Comparison of ENCODE assay signal across 1 cellular context in the genomic region with DNA sequence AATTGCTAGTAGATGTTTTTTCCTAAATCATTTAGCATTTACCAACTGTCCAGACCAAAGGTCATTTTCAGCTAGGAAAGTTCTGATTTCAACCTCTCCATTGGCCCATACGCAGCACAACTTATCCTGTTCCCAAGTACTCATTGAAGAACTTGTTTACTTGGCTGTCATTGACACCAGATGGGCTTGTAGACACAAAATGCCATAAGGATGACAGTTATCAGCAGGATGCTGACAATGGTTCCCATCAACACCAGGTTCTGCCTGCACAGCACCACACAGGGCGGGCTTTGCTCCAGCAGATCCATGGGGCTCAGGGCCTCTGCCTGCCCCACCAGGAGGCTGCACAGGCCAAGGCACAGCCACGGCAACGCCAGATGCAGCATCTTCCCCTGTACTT.
TF ChIP-seq lines count a peak whose summit lies in the region.

No MANE protein-coding gene starts in this region.

TF ChIP-seq in HepG2, 621 proteins besides CTCF, POLR2A, EP300 and RAD21:
- TF ChIP-seq, protein P1, sequence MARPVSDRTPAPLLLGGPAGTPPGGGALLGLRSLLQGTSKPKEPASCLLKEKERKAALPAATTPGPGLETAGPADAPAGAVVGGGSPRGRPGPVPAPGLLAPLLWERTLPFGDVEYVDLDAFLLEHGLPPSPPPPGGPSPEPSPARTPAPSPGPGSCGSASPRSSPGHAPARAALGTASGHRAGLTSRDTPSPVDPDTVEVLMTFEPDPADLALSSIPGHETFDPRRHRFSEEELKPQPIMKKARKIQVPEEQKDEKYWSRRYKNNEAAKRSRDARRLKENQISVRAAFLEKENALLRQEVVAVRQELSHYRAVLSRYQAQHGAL (CRISPR knock-in tag; IDR thresholded peaks at IDR 0.05; ENCODE audit: not compliant biosample characterization) = no peak
- TF ChIP-seq TP53 (CRISPR knock-in tag; conservative IDR thresholded peaks at IDR 0.05) (no peak), ASH2L (IDR thresholded peaks at IDR 0.05; ENCODE audit: insufficient read length, low read depth, low read length) (no peak), ZNF780A (CRISPR knock-in tag; IDR thresholded peaks at IDR 0.05) (no peak), HMGA1 (CRISPR knock-in tag; conservative IDR thresholded peaks at IDR 0.05) (no peak), NRL (CRISPR knock-in tag; IDR thresholded peaks at IDR 0.05; ENCODE audit: borderline replicate concordance) (no peak), RFX3 (CRISPR knock-in tag; IDR thresholded peaks at IDR 0.05) (no peak), CBX5 (CRISPR knock-in tag; IDR thresholded peaks at IDR 0.05; ENCODE audit: borderline replicate concordance) (no peak), MTA3 (CRISPR knock-in tag; IDR thresholded peaks at IDR 0.05) (no peak), KAT2B (IDR thresholded peaks at IDR 0.05; ENCODE audit: borderline replicate concordance, low read depth, low read length) (no peak)
- TF ChIP-seq, protein P2, sequence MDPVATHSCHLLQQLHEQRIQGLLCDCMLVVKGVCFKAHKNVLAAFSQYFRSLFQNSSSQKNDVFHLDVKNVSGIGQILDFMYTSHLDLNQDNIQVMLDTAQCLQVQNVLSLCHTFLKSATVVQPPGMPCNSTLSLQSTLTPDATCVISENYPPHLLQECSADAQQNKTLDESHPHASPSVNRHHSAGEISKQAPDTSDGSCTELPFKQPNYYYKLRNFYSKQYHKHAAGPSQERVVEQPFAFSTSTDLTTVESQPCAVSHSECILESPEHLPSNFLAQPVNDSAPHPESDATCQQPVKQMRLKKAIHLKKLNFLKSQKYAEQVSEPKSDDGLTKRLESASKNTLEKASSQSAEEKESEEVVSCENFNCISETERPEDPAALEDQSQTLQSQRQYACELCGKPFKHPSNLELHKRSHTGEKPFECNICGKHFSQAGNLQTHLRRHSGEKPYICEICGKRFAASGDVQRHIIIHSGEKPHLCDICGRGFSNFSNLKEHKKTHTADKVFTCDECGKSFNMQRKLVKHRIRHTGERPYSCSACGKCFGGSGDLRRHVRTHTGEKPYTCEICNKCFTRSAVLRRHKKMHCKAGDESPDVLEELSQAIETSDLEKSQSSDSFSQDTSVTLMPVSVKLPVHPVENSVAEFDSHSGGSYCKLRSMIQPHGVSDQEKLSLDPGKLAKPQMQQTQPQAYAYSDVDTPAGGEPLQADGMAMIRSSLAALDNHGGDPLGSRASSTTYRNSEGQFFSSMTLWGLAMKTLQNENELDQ (CRISPR knock-in tag; IDR thresholded peaks at IDR 0.05; ENCODE audit: borderline replicate concordance) = no peak
TF ChIP-seq in HepG2: peak in this region for 0.
